Comparison of ENCODE assay signal across 27 cellular contexts in genomic region chr19:44451687-44452086, GRCh38. TPM values are rescaled to one million over a fixed set of nuclear protein-coding genes. Genes with fewer than 3 reads are reported as not detected.
A peak's percentile ranks its signal among the peaks of the same experiment; 100 is the strongest.
DNase-seq lines count a peak whose midpoint lies in the region; ATAC-seq, FAIRE-seq and TF ChIP-seq lines count a peak whose summit lies in the region.
"Had no signal": no experiment of that assay in that cellular context is flagged by ENCODE, and none has a peak within 500 bp of the region (broad histone marks: within the 10 kb centered on the region; RNA-seq: fewer than 3 reads in every experiment).

No MANE protein-coding gene starts in this region.

- H4K20me1 ChIP-seq in HepG2 (ENCODE audit: insufficient read depth, low read length) (no peaks in the 10 kb centered on the region), mammary epithelial cell (ENCODE audit: insufficient read depth, low read length) (no peaks in the 10 kb centered on the region)
- H4K20me1 ChIP-seq: BLaER1 treated with 17β-estradiol and CSF1 and Interleukin-3, amounts not matched to agents 10 nM and 100 nM had no signal

- no peak overlapping the region for H3K4me3 Mint-ChIP-seq in chondrocyte (ENCODE audit: unreplicated experiment)
- H3K4me3 Mint-ChIP-seq: B cell; CD4-positive, alpha-beta T cell; CD8-positive, alpha-beta T cell had no signal

- no peak overlapping the region for H2BK120ac ChIP-seq in trophoblast cell (ENCODE audit: insufficient read depth, low read length, poor library complexity)

- TF ChIP-seq EP300 in HepG2 (IDR thresholded peaks at IDR 0.05; ENCODE audit: low read depth in 2 of 2, low read length in 2 of 2) (no peak), HepG2 (CRISPR knock-in tag; IDR thresholded peaks at IDR 0.05; ENCODE audit: borderline replicate concordance) (no peak)

- no peak for ATAC-seq in HepG2
- ATAC-seq in left cardiac atrium: no peak
- ATAC-seq: A549; CD8-positive, alpha-beta T cell; GM12878 had no signal

- H4K8ac ChIP-seq in trophoblast cell (ENCODE audit: low read depth, low read length): no peak overlapping the region

- intact Hi-C loops in HepG2 (cut with micrococcal nuclease; ENCODE audit: unreplicated experiment) (no loop called here), left cardiac atrium (cut with DNase I) (no loop called here), mammary epithelial cell (cut with micrococcal nuclease) (no loop called here)

- no peak overlapping the region for H2BK5ac ChIP-seq in trophoblast cell (ENCODE audit: low read depth, low read length, poor library complexity)

- no peak overlapping the region for H3K23ac ChIP-seq in trophoblast cell (ENCODE audit: low read length)

- 90% methylated on average over 18 of the region's 18 CpGs for WGBS in liver
- WGBS in HepG2 (ENCODE audit: low lambda C conversion rate): 55% methylated on average over 18 of the region's 18 CpGs
- no CpG with 5 or more reads among the region's 18 CpGs for WGBS in trophoblast cell (ENCODE audit: extremely low coverage, insufficient coverage, insufficient read length)
- WGBS in mammary epithelial cell (ENCODE audit: low coverage, missing lambda C conversion rate): 85% methylated on average over 17 of the region's 18 CpGs

- no peak overlapping the region for H2AK5ac ChIP-seq in trophoblast cell (ENCODE audit: low read length)

- no peaks in the 10 kb centered on the region for H3K27me3 Mint-ChIP-seq in chondrocyte (ENCODE audit: low read depth)

- no TSS peak for BruUV-seq in HepG2 (replicated peaks; lab: Mats Ljungman, UMichigan)
- BruUV-seq in mammary epithelial cell (replicated peaks; lab: Mats Ljungman, UMichigan): no TSS peak

- H3K27ac Mint-ChIP-seq in chondrocyte (ENCODE audit: unreplicated experiment): no peak overlapping the region
- H3K27ac Mint-ChIP-seq: B cell; CD4-positive, alpha-beta T cell; CD8-positive, alpha-beta T cell had no signal

- H3K79me2 ChIP-seq in HepG2 (ENCODE audit: insufficient read depth, low read length) (no peaks in the 10 kb centered on the region), trophoblast cell (ENCODE audit: control insufficient read depth, insufficient read depth, low read length, poor library complexity) (no peaks in the 10 kb centered on the region), mammary epithelial cell (ENCODE audit: insufficient read depth, low read length) (peaks cover 7% of the 10 kb centered on the region)

- no peak overlapping the region for H4K91ac ChIP-seq in trophoblast cell (ENCODE audit: low read depth, low read length)

- H2AFZ ChIP-seq in HepG2 (ENCODE audit: low read length) (no peak overlapping the region), trophoblast cell (ENCODE audit: insufficient read depth, low read length, poor library complexity) (no peak overlapping the region), mammary epithelial cell (ENCODE audit: low read depth, low read length) (no peak overlapping the region)

- H3K27ac ChIP-seq in liver (ENCODE audit: low read depth in 1 of 2, low read length in 2 of 2): no peak overlapping the region
- no peak overlapping the region for H3K27ac ChIP-seq in HepG2 (ENCODE audit: extremely low read length, insufficient read depth, low read length)
- no peak overlapping the region for H3K27ac ChIP-seq in trophoblast cell (ENCODE audit: low read depth, low read length)
- H3K27ac ChIP-seq in mammary epithelial cell (ENCODE audit: insufficient read depth, low read depth, low read length): no peak overlapping the region
- H3K27ac ChIP-seq: 22Rv1; A549; BLaER1 treated with 17β-estradiol and CSF1 and Interleukin-3, amounts not matched to agents 10 nM and 100 nM; C4-2B had no signal

- H3K36me3 Mint-ChIP-seq in chondrocyte (ENCODE audit: low read depth): peaks cover 14% of the 10 kb centered on the region

- H3K4me1 Mint-ChIP-seq in chondrocyte (ENCODE audit: low read depth): peaks cover 8% of the 10 kb centered on the region

- CTCF ChIA-PET in HepG2 (lab: Yijun Ruan, JAX; ENCODE audit: low intra/inter-chr PET ratio, low total read pairs) (no interaction called here), mammary epithelial cell (lab: Charles Lee; ENCODE audit: low non-redundant PET) (no interaction called here)

- H3K4me2 ChIP-seq in HepG2 (ENCODE audit: low read depth, low read length): no peak overlapping the region
- no peak overlapping the region for H3K4me2 ChIP-seq in trophoblast cell (ENCODE audit: low read length)
- H3K4me2 ChIP-seq in mammary epithelial cell (ENCODE audit: insufficient read depth, low read depth, low read length): no peak overlapping the region
- H3K4me2 ChIP-seq: A549; BLaER1 treated with 17β-estradiol and CSF1 and Interleukin-3, amounts not matched to agents 10 nM and 100 nM had no signal

- TF ChIP-seq POLR2A in HepG2 (IDR thresholded peaks at IDR 0.05; ENCODE audit: insufficient read depth in 1 of 2, low read depth in 2 of 2, low read length in 2 of 2): no peak

- H3K18ac ChIP-seq in trophoblast cell (ENCODE audit: low read length): no peak overlapping the region

- POLR2A ChIA-PET in HepG2 (lab: Yijun Ruan, JAX): no interaction called here

- H3K4me1 ChIP-seq in liver (ENCODE audit: control insufficient read depth in 4 of 4, insufficient read depth in 4 of 4, low read length in 3 of 4) (no peaks in the 10 kb centered on the region), HepG2 (ENCODE audit: insufficient read depth, low read length) (no peaks in the 10 kb centered on the region), trophoblast cell (ENCODE audit: control insufficient read depth in 1 of 2, insufficient read depth in 2 of 2, low read length in 2 of 2) (peaks cover 3 to 4% of the 10 kb centered on the region in 2 experiments), mammary epithelial cell (ENCODE audit: insufficient read depth, low read length) (peaks cover 7% of the 10 kb centered on the region)
- H3K4me1 ChIP-seq: A549; BLaER1 treated with 17β-estradiol and CSF1 and Interleukin-3, amounts not matched to agents 10 nM and 100 nM; Caco-2 had no signal

- peaks cover 2% of the 10 kb centered on the region for H3K79me1 ChIP-seq in trophoblast cell (ENCODE audit: low read length)

- H4K12ac ChIP-seq in trophoblast cell (ENCODE audit: low read depth, low read length): no peak overlapping the region

- dilution Hi-C loops in mammary epithelial cell (cut with HindIII; ENCODE audit: low sequenced_read_pairs): no loop called here

- no peak overlapping the region for H3K14ac ChIP-seq in trophoblast cell (ENCODE audit: low read length)

- H3K9me3 ChIP-seq in liver (ENCODE audit: control insufficient read depth in 4 of 4, low read length in 3 of 4): peaks cover 28 to 65% (median 42%) of the 10 kb centered on the region in 4 donors
- H3K9me3 ChIP-seq in HepG2 (ENCODE audit: low read length): peaks cover 88% of the 10 kb centered on the region
- peaks cover 23% of the 10 kb centered on the region for H3K9me3 ChIP-seq in trophoblast cell (ENCODE audit: insufficient read depth, low read depth, low read length)
- peaks cover 2% of the 10 kb centered on the region for H3K9me3 ChIP-seq in mammary epithelial cell (replicated peaks; ENCODE audit: insufficient read depth, low read length)

- no peaks in the 10 kb centered on the region for H3K36me3 ChIP-seq in liver (ENCODE audit: control insufficient read depth in 4 of 4, insufficient read depth in 3 of 4, low read depth in 1 of 4, low read length in 3 of 4)
- no peaks in the 10 kb centered on the region for H3K36me3 ChIP-seq in HepG2 (replicated peaks in 1 of 2; ENCODE audit: control insufficient read depth in 1 of 2, insufficient read depth in 2 of 2, low read length in 2 of 2)
- no peaks in the 10 kb centered on the region for H3K36me3 ChIP-seq in trophoblast cell (ENCODE audit: control insufficient read depth in 1 of 2, insufficient read depth in 2 of 2, low read length in 2 of 2)
- H3K36me3 ChIP-seq in mammary epithelial cell (ENCODE audit: insufficient read depth, low read length): no peaks in the 10 kb centered on the region

- TF ChIP-seq CTCF in liver (IDR thresholded peaks at IDR 0.05; ENCODE audit: low read depth, low read length, missing input control): no peak
- TF ChIP-seq CTCF in HepG2 (CRISPR knock-in tag; IDR thresholded peaks at IDR 0.05): no peak
- no peak for TF ChIP-seq CTCF in chondrocyte (IDR thresholded peaks at IDR 0.05)
- no peak for TF ChIP-seq CTCF in mammary epithelial cell (conservative IDR thresholded peaks at IDR 0.05 in 1 of 2, IDR thresholded peaks at IDR 0.05 in 1 of 2; ENCODE audit: extremely low read depth in 1 of 2, insufficient read depth in 1 of 2, low read depth in 1 of 2, low read length in 2 of 2)

- H3K27me3 ChIP-seq in liver (ENCODE audit: control insufficient read depth in 4 of 4, insufficient read depth in 4 of 4, low read length in 3 of 4): peaks cover 0 to 4% (median 0%) of the 10 kb centered on the region in 4 donors
- H3K27me3 ChIP-seq in HepG2 (ENCODE audit: control insufficient read depth in 1 of 2, insufficient read depth in 2 of 2, low read length in 2 of 2): no peaks in the 10 kb centered on the region
- no peaks in the 10 kb centered on the region for H3K27me3 ChIP-seq in trophoblast cell (ENCODE audit: insufficient read depth, low read length)
- no peaks in the 10 kb centered on the region for H3K27me3 ChIP-seq in mammary epithelial cell (ENCODE audit: insufficient read depth, low read length)
- H3K27me3 ChIP-seq: BLaER1 treated with 17β-estradiol and CSF1 and Interleukin-3, amounts not matched to agents 10 nM and 100 nM had no signal

- TF ChIP-seq RAD21 in liver (IDR thresholded peaks at IDR 0.05): no peak
- TF ChIP-seq RAD21 in HepG2 (CRISPR knock-in tag; IDR thresholded peaks at IDR 0.05): no peak

- no peak for FAIRE-seq in HepG2 (lab: Jason Lieb, UNC)
- FAIRE-seq: A549, GM12878, GM12892, GM18507 had no signal

- H3K9ac ChIP-seq in liver (ENCODE audit: low read depth in 1 of 2, low read length in 2 of 2) (no peak overlapping the region), HepG2 (ENCODE audit: insufficient read depth, low read depth, low read length) (no peak overlapping the region), trophoblast cell (ENCODE audit: low read length) (no peak overlapping the region), mammary epithelial cell (ENCODE audit: insufficient read depth, low read length) (no peak overlapping the region)
- H3K9ac ChIP-seq: BLaER1 treated with 17β-estradiol and CSF1 and Interleukin-3, amounts not matched to agents 10 nM and 100 nM had no signal

- peaks cover 68% of the 10 kb centered on the region for H3K9me3 Mint-ChIP-seq in chondrocyte (ENCODE audit: low read depth)

- H3K4me3 ChIP-seq in liver (ENCODE audit: low read depth in 1 of 3, low read length in 3 of 3) (peak overlapping the region in 2 of 3 donors; percentile 20 to 52), HepG2 (replicated peaks in 1 of 3; ENCODE audit: insufficient read depth in 1 of 3, low read depth in 2 of 3, low read length in 3 of 3) (no peak overlapping the region), trophoblast cell (ENCODE audit: low read depth, low read length) (peak overlapping the region; percentile 41), mammary epithelial cell (replicated peaks in 1 of 3; ENCODE audit: insufficient read depth in 1 of 3, low read depth in 2 of 3, low read length in 3 of 3) (no peak overlapping the region)
- H3K4me3 ChIP-seq: A549; BLaER1 treated with 17β-estradiol and CSF1 and Interleukin-3, amounts not matched to agents 10 nM and 100 nM; GM12878 had no signal

- H3K4ac ChIP-seq in trophoblast cell (ENCODE audit: low read depth, low read length): no peak overlapping the region

- no peak for DNase-seq in HepG2 (ENCODE audit: low spot score)
- peak; percentile 82 for DNase-seq in chondrocyte (ENCODE audit: low spot score)
- DNase-seq in trophoblast cell: no peak
- DNase-seq in left cardiac atrium: no peak
- DNase-seq in mammary epithelial cell: no peak
- DNase-seq: AML-193; Caco-2; Calu3; CD4-positive, alpha-beta T cell; CD8-positive, alpha-beta T cell; DMS 273 treated with DMSO at 0.1 percent for 48 hours; DMS153; DMS53; DMS79; DND-41; EL; GDM1 had no signal

- no peak overlapping the region for H2BK12ac ChIP-seq in trophoblast cell (ENCODE audit: low read length)

- in situ Hi-C loops in HepG2 (cut with HindIII; ENCODE audit: extremely low pct_ligation_motif_present, low pct_unique_long_range_greater_than_20kb): no loop called here
- in situ Hi-C loops in mammary epithelial cell (cut with MboI; ENCODE audit: low sequenced_read_pairs in 2 of 2): no loop called here

RNA-seq across cellular contexts. Expression of gene ZNF229, which starts 3.4 kb away (rescaled TPM):
- total RNA-seq in liver (1 to 10 TPM in 1 of 2 donors, under 1 TPM in 1; 0.67 to 4.6 TPM), HepG2 (2016; rRNA removed; fragmentation: Illumina TruSeq; extraction: Trizol) (0.11 and 0.52 TPM in 2 replicates), chondrocyte (3.5 to 5.6 TPM (median 3.7 TPM) in 3 replicates), left cardiac atrium (1 to 10 TPM; 5.2 to 5.6 TPM), mammary epithelial cell (10 to 100 TPM; 10.3 to 16.8 TPM)
- polyA plus RNA-seq in liver (under 1 TPM; 0.14 to 0.88 TPM), HepG2 (2011; rRNA removed) (0.01 and 0.05 TPM in 2 replicates), mammary epithelial cell (3.3 TPM)
- not detected in 2 replicates for total RNA-seq in HepG2 (2016; cell fraction: cytosol; rRNA removed; fragmentation: Illumina TruSeq; extraction: Trizol; ENCODE audit: low read depth)
- total RNA-seq in HepG2 (2016; cell fraction: insoluble cytoplasmic fraction; rRNA removed; fragmentation: Illumina TruSeq; extraction: Trizol): 0.15 and 0.65 TPM in 2 replicates
- total RNA-seq in HepG2 (2016; cell fraction: membrane; rRNA removed; fragmentation: Illumina TruSeq; extraction: Trizol): 0.07 and 0.28 TPM in 2 replicates
- total RNA-seq in HepG2 (2016; cell fraction: nucleus; rRNA removed; fragmentation: Illumina TruSeq; extraction: Trizol): 0.09 and 0.16 TPM in 2 replicates
- 0.04 TPM in 2 replicates for polyA plus RNA-seq in HepG2 (2011; cell fraction: cytosol; rRNA removed)
- polyA plus RNA-seq in HepG2 (2011; cell fraction: nucleus; rRNA removed): 0.10 and 0.18 TPM in 2 replicates
- polyA plus RNA-seq in HepG2 (2012): 0.12 TPM in 1 of 2 replicates, not detected in the other
- not detected in 2 replicates for polyA plus RNA-seq in HepG2 (2016; cell fraction: cytosol; fragmentation: Illumina TruSeq; extraction: Trizol; ENCODE audit: low read depth)
- 0.10 and 0.11 TPM in 2 replicates for polyA plus RNA-seq in HepG2 (2016; cell fraction: insoluble cytoplasmic fraction; fragmentation: Illumina TruSeq; extraction: Trizol; ENCODE audit: low read depth)
- 0.03 TPM in 1 of 2 replicates, not detected in the other for polyA plus RNA-seq in HepG2 (2016; cell fraction: membrane; fragmentation: Illumina TruSeq; extraction: Trizol; ENCODE audit: low read depth)
- 0.19 and 0.44 TPM in 2 replicates for polyA plus RNA-seq in HepG2 (2016; cell fraction: nucleus; fragmentation: Illumina TruSeq; extraction: Trizol; ENCODE audit: insufficient read depth, low read depth)
- 3.5 TPM in 1 of 2 replicates, not detected in the other for polyA minus RNA-seq in HepG2 (2011; rRNA and poly(A)+ RNA removed; ENCODE audit: low replicate concordance)
- not detected in 2 replicates for polyA minus RNA-seq in HepG2 (2011; cell fraction: cytosol; rRNA and poly(A)+ RNA removed)
- polyA minus RNA-seq in HepG2 (2011; cell fraction: nucleus; rRNA and poly(A)+ RNA removed): 0.25 and 0.64 TPM in 2 replicates
- 5.0 and 5.2 TPM in 2 replicates for polyA plus RNA-seq in trophoblast cell (2013)
- 14.9 TPM for polyA minus RNA-seq in mammary epithelial cell
- total RNA-seq: Caco-2 had no signal

RNA-seq across cellular contexts. Expression of gene ZNF180, which starts 48.6 kb away (rescaled TPM):
- 1 to 10 TPM; 5.5 to 7.6 TPM for total RNA-seq in liver
- 1 to 10 TPM; 2.0 to 3.1 TPM for polyA plus RNA-seq in liver
- 9.3 and 13.4 TPM in 2 replicates for total RNA-seq in HepG2 (2016; rRNA removed; fragmentation: Illumina TruSeq; extraction: Trizol)
- total RNA-seq in HepG2 (2016; cell fraction: cytosol; rRNA removed; fragmentation: Illumina TruSeq; extraction: Trizol; ENCODE audit: low read depth): 0.30 and 0.44 TPM in 2 replicates
- total RNA-seq in HepG2 (2016; cell fraction: insoluble cytoplasmic fraction; rRNA removed; fragmentation: Illumina TruSeq; extraction: Trizol): 8.2 and 12.5 TPM in 2 replicates
- 3.4 and 3.5 TPM in 2 replicates for total RNA-seq in HepG2 (2016; cell fraction: membrane; rRNA removed; fragmentation: Illumina TruSeq; extraction: Trizol)
- 8.3 and 9.1 TPM in 2 replicates for total RNA-seq in HepG2 (2016; cell fraction: nucleus; rRNA removed; fragmentation: Illumina TruSeq; extraction: Trizol)
- polyA plus RNA-seq in HepG2 (2011; rRNA removed): 0.86 and 0.92 TPM in 2 replicates
- 0.88 and 1.1 TPM in 2 replicates for polyA plus RNA-seq in HepG2 (2011; cell fraction: cytosol; rRNA removed)
- polyA plus RNA-seq in HepG2 (2011; cell fraction: nucleus; rRNA removed): 4.9 TPM in 2 replicates
- 2.8 and 3.6 TPM in 2 replicates for polyA plus RNA-seq in HepG2 (2012)
- 0.41 and 0.52 TPM in 2 replicates for polyA plus RNA-seq in HepG2 (2016; cell fraction: cytosol; fragmentation: Illumina TruSeq; extraction: Trizol; ENCODE audit: low read depth)
- 8.3 and 8.8 TPM in 2 replicates for polyA plus RNA-seq in HepG2 (2016; cell fraction: insoluble cytoplasmic fraction; fragmentation: Illumina TruSeq; extraction: Trizol; ENCODE audit: low read depth)
- 1.1 and 1.3 TPM in 2 replicates for polyA plus RNA-seq in HepG2 (2016; cell fraction: membrane; fragmentation: Illumina TruSeq; extraction: Trizol; ENCODE audit: low read depth)
- 10.0 and 11.0 TPM in 2 replicates for polyA plus RNA-seq in HepG2 (2016; cell fraction: nucleus; fragmentation: Illumina TruSeq; extraction: Trizol; ENCODE audit: insufficient read depth, low read depth)
- polyA minus RNA-seq in HepG2 (2011; rRNA and poly(A)+ RNA removed; ENCODE audit: low replicate concordance): 2.4 and 5.2 TPM in 2 replicates
- 1.1 and 1.5 TPM in 2 replicates for polyA minus RNA-seq in HepG2 (2011; cell fraction: cytosol; rRNA and poly(A)+ RNA removed)
- 7.6 TPM in 2 replicates for polyA minus RNA-seq in HepG2 (2011; cell fraction: nucleus; rRNA and poly(A)+ RNA removed)
- 4.6 to 7.8 TPM (median 4.7 TPM) in 3 replicates for total RNA-seq in chondrocyte
- 3.4 TPM in 2 replicates for polyA plus RNA-seq in trophoblast cell (2013)
- 1 to 10 TPM; 3.4 to 4.9 TPM for total RNA-seq in left cardiac atrium
- 1 to 10 TPM; 7.1 to 7.2 TPM for total RNA-seq in mammary epithelial cell
- polyA plus RNA-seq in mammary epithelial cell: 1.1 TPM
- 12.2 TPM for polyA minus RNA-seq in mammary epithelial cell

RNA-seq across cellular contexts. Expression of gene ZNF285, which starts 50.3 kb away (rescaled TPM):
- 1 to 10 TPM in 1 of 2 donors, under 1 TPM in 1; 0.67 to 1.4 TPM for total RNA-seq in liver
- under 1 TPM; 0.23 to 0.32 TPM for polyA plus RNA-seq in liver
- 1.7 and 3.2 TPM in 2 replicates for total RNA-seq in HepG2 (2016; rRNA removed; fragmentation: Illumina TruSeq; extraction: Trizol)
- total RNA-seq in HepG2 (2016; cell fraction: cytosol; rRNA removed; fragmentation: Illumina TruSeq; extraction: Trizol; ENCODE audit: low read depth): 0.71 TPM in 2 replicates
- 1.9 and 2.6 TPM in 2 replicates for total RNA-seq in HepG2 (2016; cell fraction: insoluble cytoplasmic fraction; rRNA removed; fragmentation: Illumina TruSeq; extraction: Trizol)
- total RNA-seq in HepG2 (2016; cell fraction: membrane; rRNA removed; fragmentation: Illumina TruSeq; extraction: Trizol): 1.7 and 1.8 TPM in 2 replicates
- 2.4 TPM in 2 replicates for total RNA-seq in HepG2 (2016; cell fraction: nucleus; rRNA removed; fragmentation: Illumina TruSeq; extraction: Trizol)
- 0.78 and 0.82 TPM in 2 replicates for polyA plus RNA-seq in HepG2 (2011; rRNA removed)
- polyA plus RNA-seq in HepG2 (2011; cell fraction: cytosol; rRNA removed): 0.11 and 0.72 TPM in 2 replicates
- 0.98 and 1.9 TPM in 2 replicates for polyA plus RNA-seq in HepG2 (2011; cell fraction: nucleus; rRNA removed)
- 1.1 and 1.4 TPM in 2 replicates for polyA plus RNA-seq in HepG2 (2012)
- 0.28 and 0.35 TPM in 2 replicates for polyA plus RNA-seq in HepG2 (2016; cell fraction: cytosol; fragmentation: Illumina TruSeq; extraction: Trizol; ENCODE audit: low read depth)
- polyA plus RNA-seq in HepG2 (2016; cell fraction: insoluble cytoplasmic fraction; fragmentation: Illumina TruSeq; extraction: Trizol; ENCODE audit: low read depth): 1.9 and 2.1 TPM in 2 replicates
- polyA plus RNA-seq in HepG2 (2016; cell fraction: membrane; fragmentation: Illumina TruSeq; extraction: Trizol; ENCODE audit: low read depth): 0.40 and 0.73 TPM in 2 replicates
- 2.7 and 2.9 TPM in 2 replicates for polyA plus RNA-seq in HepG2 (2016; cell fraction: nucleus; fragmentation: Illumina TruSeq; extraction: Trizol; ENCODE audit: insufficient read depth, low read depth)
- 0.08 and 0.23 TPM in 2 replicates for polyA minus RNA-seq in HepG2 (2011; rRNA and poly(A)+ RNA removed; ENCODE audit: low replicate concordance)
- 0.79 and 1.1 TPM in 2 replicates for polyA minus RNA-seq in HepG2 (2011; cell fraction: cytosol; rRNA and poly(A)+ RNA removed)
- 3.7 and 6.3 TPM in 2 replicates for polyA minus RNA-seq in HepG2 (2011; cell fraction: nucleus; rRNA and poly(A)+ RNA removed)
- 4.1 to 5.6 TPM (median 4.3 TPM) in 3 replicates for total RNA-seq in chondrocyte
- 1.6 and 1.7 TPM in 2 replicates for polyA plus RNA-seq in trophoblast cell (2013)
- 1 to 10 TPM; 3.6 to 3.9 TPM for total RNA-seq in left cardiac atrium
- 1 to 10 TPM; 2.7 to 2.8 TPM for total RNA-seq in mammary epithelial cell
- polyA plus RNA-seq in mammary epithelial cell: 0.53 TPM
- polyA minus RNA-seq in mammary epithelial cell: 0.57 TPM
- total RNA-seq: A172 had no signal

Comparison
In these comparisons a context has a peak if more than half of its experiments do, and no peak if none do; other contexts are left out.
1. H3K4me3 ChIP-seq: peak in liver (2 of 3) and trophoblast cell (single experiment); none in HepG2 (0 of 3) and mammary epithelial cell (0 of 3).